Comparison of ENCODE assay signal across 1 cellular context in genomic region chr7:43734575-43735332, GRCh38.
TF ChIP-seq lines count a peak whose summit lies in the region.
"Not testable (repeated sequence)": the region's sequence is repeated elsewhere in the genome, so short reads cannot be mapped to it uniquely, and the experiment has no call there.

No MANE protein-coding gene starts in this region.

TF ChIP-seq in K562, 482 proteins besides CTCF, POLR2A, EP300 and RAD21 (continued from another document and continues in another):
- 0 out of 2 replicates have a peak, but pooled peaks have one; percentile 21 for TF ChIP-seq BHLHE40 (IDR thresholded peaks at IDR 0.05; ENCODE audit: low read length)
- TF ChIP-seq ATF4 (CRISPR knock-in tag; IDR thresholded peaks at IDR 0.05): peak; percentile 59
- peak in 1 of 3 experiments; percentile 64 for TF ChIP-seq YY1 (IDR thresholded peaks at IDR 0.05; ENCODE audit: borderline replicate concordance in 1 of 3, control insufficient read depth in 1 of 3, extremely low read depth in 1 of 3, insufficient read depth in 3 of 3, insufficient read length in 1 of 3, insufficient replicate concordance in 2 of 3, low read depth in 1 of 3, low read length in 2 of 3)
- TF ChIP-seq, protein P1, sequence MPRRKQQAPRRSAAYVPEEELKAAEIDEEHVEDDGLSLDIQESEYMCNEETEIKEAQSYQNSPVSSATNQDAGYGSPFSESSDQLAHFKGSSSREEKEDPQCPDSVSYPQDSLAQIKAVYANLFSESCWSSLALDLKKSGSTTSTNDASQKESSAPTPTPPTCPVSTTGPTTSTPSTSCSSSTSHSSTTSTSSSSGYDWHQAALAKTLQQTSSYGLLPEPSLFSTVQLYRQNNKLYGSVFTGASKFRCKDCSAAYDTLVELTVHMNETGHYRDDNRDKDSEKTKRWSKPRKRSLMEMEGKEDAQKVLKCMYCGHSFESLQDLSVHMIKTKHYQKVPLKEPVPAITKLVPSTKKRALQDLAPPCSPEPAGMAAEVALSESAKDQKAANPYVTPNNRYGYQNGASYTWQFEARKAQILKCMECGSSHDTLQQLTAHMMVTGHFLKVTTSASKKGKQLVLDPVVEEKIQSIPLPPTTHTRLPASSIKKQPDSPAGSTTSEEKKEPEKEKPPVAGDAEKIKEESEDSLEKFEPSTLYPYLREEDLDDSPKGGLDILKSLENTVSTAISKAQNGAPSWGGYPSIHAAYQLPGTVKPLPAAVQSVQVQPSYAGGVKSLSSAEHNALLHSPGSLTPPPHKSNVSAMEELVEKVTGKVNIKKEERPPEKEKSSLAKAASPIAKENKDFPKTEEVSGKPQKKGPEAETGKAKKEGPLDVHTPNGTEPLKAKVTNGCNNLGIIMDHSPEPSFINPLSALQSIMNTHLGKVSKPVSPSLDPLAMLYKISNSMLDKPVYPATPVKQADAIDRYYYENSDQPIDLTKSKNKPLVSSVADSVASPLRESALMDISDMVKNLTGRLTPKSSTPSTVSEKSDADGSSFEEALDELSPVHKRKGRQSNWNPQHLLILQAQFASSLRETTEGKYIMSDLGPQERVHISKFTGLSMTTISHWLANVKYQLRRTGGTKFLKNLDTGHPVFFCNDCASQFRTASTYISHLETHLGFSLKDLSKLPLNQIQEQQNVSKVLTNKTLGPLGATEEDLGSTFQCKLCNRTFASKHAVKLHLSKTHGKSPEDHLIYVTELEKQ (CRISPR knock-in tag; IDR thresholded peaks at IDR 0.05): 0 out of 2 replicates have a peak, but pooled peaks have one; percentile 26
- 0 out of 2 replicates have a peak, but pooled peaks have one; percentile 65 for TF ChIP-seq SOX6 (IDR thresholded peaks at IDR 0.05)
- TF ChIP-seq EP400 (IDR thresholded peaks at IDR 0.05): peak; percentile 54
- peak in 1 of 2 experiments; percentile 53; a peak in 2 of 4 replicates for TF ChIP-seq MAZ (CRISPR knock-in tag; conservative IDR thresholded peaks at IDR 0.05 in 1 of 2, IDR thresholded peaks at IDR 0.05 in 1 of 2)
- TF ChIP-seq MNT (conservative IDR thresholded peaks at IDR 0.05): peak; percentile 49 to 52; a peak in 2 of 4 replicates
- peak; percentile 91 for TF ChIP-seq MAFG (tag; conservative IDR thresholded peaks at IDR 0.05)
- TF ChIP-seq CBFA2T3 (IDR thresholded peaks at IDR 0.05): peak; percentile 72
- TF ChIP-seq, protein P2, sequence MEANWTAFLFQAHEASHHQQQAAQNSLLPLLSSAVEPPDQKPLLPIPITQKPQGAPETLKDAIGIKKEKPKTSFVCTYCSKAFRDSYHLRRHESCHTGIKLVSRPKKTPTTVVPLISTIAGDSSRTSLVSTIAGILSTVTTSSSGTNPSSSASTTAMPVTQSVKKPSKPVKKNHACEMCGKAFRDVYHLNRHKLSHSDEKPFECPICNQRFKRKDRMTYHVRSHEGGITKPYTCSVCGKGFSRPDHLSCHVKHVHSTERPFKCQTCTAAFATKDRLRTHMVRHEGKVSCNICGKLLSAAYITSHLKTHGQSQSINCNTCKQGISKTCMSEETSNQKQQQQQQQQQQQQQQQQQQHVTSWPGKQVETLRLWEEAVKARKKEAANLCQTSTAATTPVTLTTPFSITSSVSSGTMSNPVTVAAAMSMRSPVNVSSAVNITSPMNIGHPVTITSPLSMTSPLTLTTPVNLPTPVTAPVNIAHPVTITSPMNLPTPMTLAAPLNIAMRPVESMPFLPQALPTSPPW (CRISPR knock-in tag; IDR thresholded peaks at IDR 0.05): peak; percentile 54; the same call in 1 of the 2 replicates
- TF ChIP-seq CBFA2T2 (conservative IDR thresholded peaks at IDR 0.05): peak; percentile 68
- TF ChIP-seq, protein P3, sequence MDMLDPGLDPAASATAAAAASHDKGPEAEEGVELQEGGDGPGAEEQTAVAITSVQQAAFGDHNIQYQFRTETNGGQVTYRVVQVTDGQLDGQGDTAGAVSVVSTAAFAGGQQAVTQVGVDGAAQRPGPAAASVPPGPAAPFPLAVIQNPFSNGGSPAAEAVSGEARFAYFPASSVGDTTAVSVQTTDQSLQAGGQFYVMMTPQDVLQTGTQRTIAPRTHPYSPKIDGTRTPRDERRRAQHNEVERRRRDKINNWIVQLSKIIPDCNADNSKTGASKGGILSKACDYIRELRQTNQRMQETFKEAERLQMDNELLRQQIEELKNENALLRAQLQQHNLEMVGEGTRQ (CRISPR knock-in tag; IDR thresholded peaks at IDR 0.05): peak; percentile 79
- peak in 1 of 3 experiments; percentile 41; a peak in 1 of 6 replicates for TF ChIP-seq ZBTB11 (CRISPR knock-in tag; IDR thresholded peaks at IDR 0.05)
- peak; percentile 50; the same call in 1 of the 2 replicates for TF ChIP-seq NFRKB (IDR thresholded peaks at IDR 0.05; ENCODE audit: low read depth)
- peak; percentile 85 for TF ChIP-seq ATF7 (IDR thresholded peaks at IDR 0.05)
- TF ChIP-seq KLF6 (CRISPR knock-in tag; IDR thresholded peaks at IDR 0.05; ENCODE audit: borderline replicate concordance): peak; percentile 73; the same call in 1 of the 2 replicates
- peak; percentile 24 to 70; a peak in 2 of 4 replicates for TF ChIP-seq TEAD1 (CRISPR knock-in tag; IDR thresholded peaks at IDR 0.05)
- TF ChIP-seq RAD51 (IDR thresholded peaks at IDR 0.05; ENCODE audit: borderline replicate concordance, low read depth): peak; percentile 93
- peak; percentile 49; the same call in 1 of the 2 replicates for TF ChIP-seq FOXP1 (CRISPR knock-in tag; IDR thresholded peaks at IDR 0.05)
- 0 out of 2 replicates have a peak, but pooled peaks have one; percentile 39 for TF ChIP-seq DDX20 (tag; IDR thresholded peaks at IDR 0.05; ENCODE audit: low read depth)
- TF ChIP-seq C11orf30 (IDR thresholded peaks at IDR 0.05; ENCODE audit: low read depth): peak; percentile 95
- 0 out of 2 replicates have a peak, but pooled peaks have one; percentile 24 for TF ChIP-seq MYC (IDR thresholded peaks at IDR 0.05; ENCODE audit: low read depth, low read length)
- not testable (repeated sequence) for TF ChIP-seq MYC (CRISPR knock-in tag; IDR thresholded peaks at IDR 0.05; ENCODE audit: borderline replicate concordance, low read depth); NR2C1 (IDR thresholded peaks at IDR 0.05)
- TF ChIP-seq SMARCE1 (IDR thresholded peaks at IDR 0.05): 0 out of 2 replicates have a peak, but pooled peaks have one; percentile 34
- peak; percentile 75 for TF ChIP-seq L3MBTL2 (IDR thresholded peaks at IDR 0.05)
- peak; percentile 28 for TF ChIP-seq KDM5B (IDR thresholded peaks at IDR 0.05; ENCODE audit: insufficient replicate concordance, low read depth, low read length)
- TF ChIP-seq PKNOX1 (IDR thresholded peaks at IDR 0.05): peak; percentile 77
- peak; percentile 51; the same call in 1 of the 2 replicates for TF ChIP-seq ZNF197 (CRISPR knock-in tag; IDR thresholded peaks at IDR 0.05; ENCODE audit: low read depth)
- TF ChIP-seq HIVEP1 (CRISPR knock-in tag; IDR thresholded peaks at IDR 0.05): peak; percentile 68; the same call in 1 of the 2 replicates
- TF ChIP-seq, protein P4, sequence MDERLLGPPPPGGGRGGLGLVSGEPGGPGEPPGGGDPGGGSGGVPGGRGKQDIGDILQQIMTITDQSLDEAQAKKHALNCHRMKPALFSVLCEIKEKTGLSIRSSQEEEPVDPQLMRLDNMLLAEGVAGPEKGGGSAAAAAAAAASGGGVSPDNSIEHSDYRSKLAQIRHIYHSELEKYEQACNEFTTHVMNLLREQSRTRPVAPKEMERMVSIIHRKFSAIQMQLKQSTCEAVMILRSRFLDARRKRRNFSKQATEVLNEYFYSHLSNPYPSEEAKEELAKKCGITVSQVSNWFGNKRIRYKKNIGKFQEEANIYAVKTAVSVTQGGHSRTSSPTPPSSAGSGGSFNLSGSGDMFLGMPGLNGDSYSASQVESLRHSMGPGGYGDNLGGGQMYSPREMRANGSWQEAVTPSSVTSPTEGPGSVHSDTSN (CRISPR knock-in tag; IDR thresholded peaks at IDR 0.05; ENCODE audit: low read depth): not testable (repeated sequence)
- TF ChIP-seq, protein P4 (tag; conservative IDR thresholded peaks at IDR 0.05; ENCODE audit: low read depth): peak; percentile 48; the same call in 1 of the 2 replicates
- TF ChIP-seq ZNF316 (IDR thresholded peaks at IDR 0.05): peak; percentile 98
- TF ChIP-seq, protein P5, sequence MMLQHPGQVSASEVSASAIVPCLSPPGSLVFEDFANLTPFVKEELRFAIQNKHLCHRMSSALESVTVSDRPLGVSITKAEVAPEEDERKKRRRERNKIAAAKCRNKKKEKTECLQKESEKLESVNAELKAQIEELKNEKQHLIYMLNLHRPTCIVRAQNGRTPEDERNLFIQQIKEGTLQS (IDR thresholded peaks at IDR 0.05): peak; percentile 30; the same call in 1 of the 2 replicates
- TF ChIP-seq, protein P5 (CRISPR knock-in tag; conservative IDR thresholded peaks at IDR 0.05): not testable (repeated sequence)
- peak; percentile 64 for TF ChIP-seq MAFK (IDR thresholded peaks at IDR 0.05; ENCODE audit: low read length)
- TF ChIP-seq NR2C1 (tag; IDR thresholded peaks at IDR 0.05): peak; percentile 24; the same call in 1 of the 2 replicates
- TF ChIP-seq CTBP1 (IDR thresholded peaks at IDR 0.05; ENCODE audit: borderline replicate concordance): peak; percentile 70
- peak; percentile 41; the same call in 1 of the 2 replicates for TF ChIP-seq NCOR1 (IDR thresholded peaks at IDR 0.05)
- TF ChIP-seq SUPT5H (IDR thresholded peaks at IDR 0.05): 0 out of 2 replicates have a peak, but pooled peaks have one; percentile 39
- TF ChIP-seq ARID1B (IDR thresholded peaks at IDR 0.05): peak; percentile 74
- 0 out of 2 replicates have a peak, but pooled peaks have one; percentile 34 for TF ChIP-seq ERF (CRISPR knock-in tag; IDR thresholded peaks at IDR 0.05)
- TF ChIP-seq ZNF584 (CRISPR knock-in tag; IDR thresholded peaks at IDR 0.05; ENCODE audit: low read depth): peak; percentile 28; the same call in 1 of the 2 replicates
